1 cellular context compared by ENCODE assay signal in the genomic region with DNA sequence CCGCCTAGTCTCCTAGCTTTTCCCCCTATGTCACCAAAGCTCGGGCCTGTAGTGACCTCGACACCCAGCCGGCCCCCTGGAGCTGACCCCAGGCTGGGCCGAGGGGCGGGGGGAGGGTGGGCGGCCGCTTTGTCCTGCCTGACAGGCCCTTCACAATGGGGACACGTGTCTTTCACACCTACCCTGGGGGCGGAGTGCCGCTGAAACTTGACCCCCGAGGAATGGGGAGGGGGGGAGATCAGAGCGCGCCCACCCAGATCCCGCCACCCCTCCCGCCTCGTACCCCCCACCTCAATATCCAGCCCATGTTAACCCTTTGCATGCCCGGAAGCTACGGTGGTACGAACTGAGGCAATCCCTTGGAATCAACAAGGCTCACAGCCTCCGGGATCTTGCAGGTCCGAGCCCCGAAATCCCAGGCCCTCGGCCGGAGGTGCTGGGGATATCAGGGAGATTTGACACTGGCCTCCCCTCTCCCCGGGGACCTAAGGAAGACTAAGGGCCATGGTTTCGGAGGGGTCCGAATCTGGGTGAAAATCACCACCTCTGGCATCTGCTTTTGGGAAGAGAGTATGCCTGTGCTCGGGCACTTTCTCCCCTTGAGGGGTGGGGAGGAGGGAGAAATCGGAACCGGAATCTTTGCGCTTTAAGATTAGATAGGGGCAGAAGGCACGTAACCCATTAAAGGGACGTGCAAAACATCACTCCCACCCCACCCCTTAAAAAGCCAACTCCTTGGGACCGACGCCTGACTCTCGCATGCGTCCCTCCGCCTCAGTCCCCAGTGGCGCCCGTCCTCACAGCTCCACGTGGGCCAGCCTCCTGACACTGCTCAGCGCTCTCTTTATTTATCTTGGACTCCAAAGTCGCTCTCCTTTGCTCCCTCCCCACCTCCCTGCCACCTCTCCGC.
TF ChIP-seq lines count a peak whose summit lies in the region.

No MANE protein-coding gene starts in this region.

TF ChIP-seq in WTC11, 78 proteins besides CTCF, POLR2A, EP300 and RAD21 (continued from another document):
- TF ChIP-seq E2F4 (CRISPR knock-in tag; IDR thresholded peaks at IDR 0.05; ENCODE audit: borderline replicate concordance, low read depth): no peak
- TF ChIP-seq, protein P1, sequence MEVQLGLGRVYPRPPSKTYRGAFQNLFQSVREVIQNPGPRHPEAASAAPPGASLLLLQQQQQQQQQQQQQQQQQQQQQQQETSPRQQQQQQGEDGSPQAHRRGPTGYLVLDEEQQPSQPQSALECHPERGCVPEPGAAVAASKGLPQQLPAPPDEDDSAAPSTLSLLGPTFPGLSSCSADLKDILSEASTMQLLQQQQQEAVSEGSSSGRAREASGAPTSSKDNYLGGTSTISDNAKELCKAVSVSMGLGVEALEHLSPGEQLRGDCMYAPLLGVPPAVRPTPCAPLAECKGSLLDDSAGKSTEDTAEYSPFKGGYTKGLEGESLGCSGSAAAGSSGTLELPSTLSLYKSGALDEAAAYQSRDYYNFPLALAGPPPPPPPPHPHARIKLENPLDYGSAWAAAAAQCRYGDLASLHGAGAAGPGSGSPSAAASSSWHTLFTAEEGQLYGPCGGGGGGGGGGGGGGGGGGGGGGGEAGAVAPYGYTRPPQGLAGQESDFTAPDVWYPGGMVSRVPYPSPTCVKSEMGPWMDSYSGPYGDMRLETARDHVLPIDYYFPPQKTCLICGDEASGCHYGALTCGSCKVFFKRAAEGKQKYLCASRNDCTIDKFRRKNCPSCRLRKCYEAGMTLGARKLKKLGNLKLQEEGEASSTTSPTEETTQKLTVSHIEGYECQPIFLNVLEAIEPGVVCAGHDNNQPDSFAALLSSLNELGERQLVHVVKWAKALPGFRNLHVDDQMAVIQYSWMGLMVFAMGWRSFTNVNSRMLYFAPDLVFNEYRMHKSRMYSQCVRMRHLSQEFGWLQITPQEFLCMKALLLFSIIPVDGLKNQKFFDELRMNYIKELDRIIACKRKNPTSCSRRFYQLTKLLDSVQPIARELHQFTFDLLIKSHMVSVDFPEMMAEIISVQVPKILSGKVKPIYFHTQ (CRISPR knock-in tag; IDR thresholded peaks at IDR 0.05): no peak
